In the genomic region with DNA sequence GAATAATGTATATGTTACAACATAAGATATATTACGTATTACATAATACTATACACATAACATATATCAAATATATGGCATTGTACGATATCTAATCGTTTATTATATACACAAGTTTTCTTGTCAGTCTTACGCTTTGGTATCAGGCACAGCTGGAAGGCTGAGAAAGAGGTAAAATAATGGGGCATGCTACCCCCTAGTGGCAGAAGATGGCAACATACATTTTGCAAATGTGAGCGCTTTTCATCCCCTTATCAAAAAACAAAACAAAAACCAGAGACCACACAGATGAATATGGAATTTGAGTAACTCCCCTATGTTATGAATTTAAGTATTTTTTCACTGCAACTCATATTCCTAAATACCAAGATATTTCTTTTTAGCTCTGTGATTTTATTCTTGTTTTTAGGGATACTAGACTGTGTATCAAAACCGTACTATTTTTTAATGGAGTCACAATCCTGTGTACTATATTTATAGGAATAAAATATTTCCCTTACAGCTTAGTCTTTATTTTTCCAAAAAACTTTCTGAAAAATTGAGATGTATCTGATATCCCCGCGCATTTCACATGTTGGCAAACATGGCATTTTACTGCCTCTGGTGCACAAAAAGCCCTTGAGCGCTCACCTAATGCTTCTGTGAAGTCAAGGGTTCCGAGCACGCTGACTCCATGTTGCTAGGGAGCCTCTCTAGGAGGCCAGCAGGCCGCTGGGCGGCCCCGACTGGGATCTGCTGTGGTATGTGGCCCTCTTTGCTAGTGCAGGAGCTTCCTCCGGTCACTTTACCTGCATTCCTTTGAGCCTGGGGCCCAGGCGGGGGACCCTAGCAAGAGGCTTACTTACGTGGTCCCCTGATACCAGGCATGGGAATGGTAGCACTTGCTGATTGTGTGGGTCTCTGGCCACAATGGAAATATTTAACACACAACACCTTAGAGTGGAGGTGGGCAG, we compare ENCODE assay signal across 8 cellular contexts.
DNase-seq lines count a peak whose midpoint lies in the region; ATAC-seq and TF ChIP-seq lines count a peak whose summit lies in the region.

No MANE protein-coding gene starts in this region.

- H3K27ac Mint-ChIP-seq in activated CD8-positive, alpha-beta memory T cell treated with anti-CD3 and anti-CD28 coated beads, Interleukin-2, amount 10 ng/mL, durations not matched to agents 7 days and 5 days = no peak overlapping the region
- no peak overlapping the region for H3K27ac Mint-ChIP-seq in activated CD4-positive, alpha-beta memory T cell treated with anti-CD3 and anti-CD28 coated beads, Interleukin-2, amount 10 ng/mL, durations not matched to agents 7 days and 5 days

- peaks cover 4% of the 10 kb centered on the region for H3K4me1 Mint-ChIP-seq in activated CD8-positive, alpha-beta memory T cell treated with anti-CD3 and anti-CD28 coated beads, Interleukin-2, amount 10 ng/mL, durations not matched to agents 7 days and 5 days
- H3K4me1 Mint-ChIP-seq in activated CD4-positive, alpha-beta memory T cell treated with anti-CD3 and anti-CD28 coated beads, Interleukin-2, amount 10 ng/mL, durations not matched to agents 7 days and 5 days = peaks cover 6% of the 10 kb centered on the region

- TF ChIP-seq CTCF in fibroblast of the aortic adventitia (IDR thresholded peaks at IDR 0.05; ENCODE audit: insufficient read depth, low read length) (peak; percentile 82), omental fat pad (IDR thresholded peaks at IDR 0.05) (peak in 2 of 3 donors; percentile 21 to 32)

- H3K27me3 Mint-ChIP-seq in activated CD8-positive, alpha-beta memory T cell treated with anti-CD3 and anti-CD28 coated beads, Interleukin-2, amount 10 ng/mL, durations not matched to agents 7 days and 5 days = peaks cover 30% of the 10 kb centered on the region
- H3K27me3 Mint-ChIP-seq in activated CD4-positive, alpha-beta memory T cell treated with anti-CD3 and anti-CD28 coated beads, Interleukin-2, amount 10 ng/mL, durations not matched to agents 7 days and 5 days = peaks cover 26% of the 10 kb centered on the region

- CTCF ChIA-PET in activated CD8-positive, alpha-beta memory T cell treated with anti-CD3 and anti-CD28 coated beads, Interleukin-2, amount 10 ng/mL, durations not matched to agents 7 days and 5 days (lab: Charles Lee) = interaction anchor here (0.7 to 2.2 kb wide), 14 partner anchors 9 to 1323 kb away, joined by 3 to 23 read pairs (median 4); no protein-coding TSS in a partner anchor
- CTCF ChIA-PET in activated CD4-positive, alpha-beta memory T cell treated with anti-CD3 and anti-CD28 coated beads, Interleukin-2, amount 10 ng/mL, durations not matched to agents 7 days and 5 days (lab: Charles Lee) = interaction anchor here (0.6 to 3.4 kb wide), 14 partner anchors 10 to 287 kb away, joined by 3 to 23 read pairs (median 4); a partner anchor contains a TSS

- no peak overlapping the region for H3K4me3 ChIP-seq in fibroblast of the aortic adventitia (ENCODE audit: low read depth, low read length)

- ATAC-seq in activated CD8-positive, alpha-beta memory T cell treated with anti-CD3 and anti-CD28 coated beads, Interleukin-2, amount 10 ng/mL, durations not matched to agents 7 days and 5 days = peak; percentile 41
- ATAC-seq in HG02610 (IDR thresholded peaks at IDR 0.05; ENCODE audit: unreplicated experiment) (peak; percentile 33), omental fat pad (ENCODE audit: low FRiP score) (no peak), HG02840 (IDR thresholded peaks at IDR 0.05; ENCODE audit: low FRiP score, unreplicated experiment) (no peak)

- no peak overlapping the region for H3K4me3 Mint-ChIP-seq in activated CD8-positive, alpha-beta memory T cell treated with anti-CD3 and anti-CD28 coated beads, Interleukin-2, amount 10 ng/mL, durations not matched to agents 7 days and 5 days
- H3K4me3 Mint-ChIP-seq in activated CD4-positive, alpha-beta memory T cell treated with anti-CD3 and anti-CD28 coated beads, Interleukin-2, amount 10 ng/mL, durations not matched to agents 7 days and 5 days = no peak overlapping the region

- peak; percentile 55 for DNase-seq in activated CD8-positive, alpha-beta memory T cell treated with anti-CD3 and anti-CD28 coated beads, Interleukin-2, amount 10 ng/mL, durations not matched to agents 7 days and 5 days
- no peak for DNase-seq in activated CD8-positive, alpha-beta memory T cell treated with anti-CD3 and anti-CD28 coated beads for 24 hours
- DNase-seq in NCI-H2227 (lab: John Stamatoyannopoulos, UW; ENCODE audit: unreplicated experiment) (peak; percentile 70), fibroblast of the aortic adventitia (ENCODE audit: low read depth) (peak; percentile 88), omental fat pad (ENCODE audit: low spot score) (no peak)
- DNase-seq in activated CD4-positive, alpha-beta memory T cell treated with anti-CD3 and anti-CD28 coated beads, Interleukin-2, amount 10 ng/mL, durations not matched to agents 7 days and 5 days = peak; percentile 39

- POLR2A ChIA-PET in activated CD4-positive, alpha-beta memory T cell treated with anti-CD3 and anti-CD28 coated beads, Interleukin-2, amount 10 ng/mL, durations not matched to agents 7 days and 5 days (lab: Charles Lee) = no interaction called here

- no peaks in the 10 kb centered on the region for H3K9me3 Mint-ChIP-seq in activated CD8-positive, alpha-beta memory T cell treated with anti-CD3 and anti-CD28 coated beads, Interleukin-2, amount 10 ng/mL, durations not matched to agents 7 days and 5 days (ENCODE audit: low read depth)
- H3K9me3 Mint-ChIP-seq in activated CD4-positive, alpha-beta memory T cell treated with anti-CD3 and anti-CD28 coated beads, Interleukin-2, amount 10 ng/mL, durations not matched to agents 7 days and 5 days = no peaks in the 10 kb centered on the region

- no peaks in the 10 kb centered on the region for H3K36me3 Mint-ChIP-seq in activated CD8-positive, alpha-beta memory T cell treated with anti-CD3 and anti-CD28 coated beads, Interleukin-2, amount 10 ng/mL, durations not matched to agents 7 days and 5 days
- no peaks in the 10 kb centered on the region for H3K36me3 Mint-ChIP-seq in activated CD4-positive, alpha-beta memory T cell treated with anti-CD3 and anti-CD28 coated beads, Interleukin-2, amount 10 ng/mL, durations not matched to agents 7 days and 5 days (ENCODE audit: low read depth)

Comparison
In these comparisons a context has a peak if more than half of its experiments do, and no peak if none do; other contexts are left out.
1. DNase-seq: peak in activated CD8-positive, alpha-beta memory T cell treated with anti-CD3 and anti-CD28 coated beads, Interleukin-2, amount 10 ng/mL, durations not matched to agents 7 days and 5 days (single experiment), NCI-H2227 (single experiment), activated CD4-positive, alpha-beta memory T cell treated with anti-CD3 and anti-CD28 coated beads, Interleukin-2, amount 10 ng/mL, durations not matched to agents 7 days and 5 days (single experiment) and fibroblast of the aortic adventitia (single experiment); none in activated CD8-positive, alpha-beta memory T cell treated with anti-CD3 and anti-CD28 coated beads for 24 hours (single experiment) and omental fat pad (single experiment).
2. ATAC-seq: peak in activated CD8-positive, alpha-beta memory T cell treated with anti-CD3 and anti-CD28 coated beads, Interleukin-2, amount 10 ng/mL, durations not matched to agents 7 days and 5 days (single experiment) and HG02610 (single experiment); none in omental fat pad (single experiment) and HG02840 (single experiment).